8 cellular contexts compared by ENCODE assay signal in the genomic region with DNA sequence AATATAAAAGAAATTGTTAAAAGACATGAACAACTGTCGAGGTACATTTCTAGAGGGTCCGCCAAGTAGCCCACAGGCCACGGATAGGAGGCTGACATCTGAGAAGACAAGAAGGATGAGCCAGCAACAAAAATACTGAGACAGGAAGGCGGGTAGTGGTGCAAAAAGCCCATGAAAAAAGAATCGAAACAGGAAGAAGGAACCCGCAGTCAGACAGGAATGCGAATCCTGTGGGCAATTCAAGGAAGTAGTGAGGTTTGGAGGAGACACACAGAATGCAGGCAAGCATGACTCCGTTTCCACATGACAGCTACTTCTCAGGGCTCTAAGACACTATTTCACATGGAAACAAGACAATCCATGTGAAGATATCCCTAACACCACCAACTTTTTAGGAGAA.
DNase-seq lines count a peak whose midpoint lies in the region; ATAC-seq and TF ChIP-seq lines count a peak whose summit lies in the region.

No MANE protein-coding gene starts in this region.

- CTCF ChIA-PET in activated CD4-positive, alpha-beta memory T cell treated with anti-CD3 and anti-CD28 coated beads for 36 hours (lab: Charles Lee), result no interaction called here

- peaks cover 7% of the 10 kb centered on the region for H3K4me1 Mint-ChIP-seq in activated CD4-positive, alpha-beta memory T cell treated with anti-CD3 and anti-CD28 coated beads for 36 hours (ENCODE audit: low read depth)

- H3K27ac Mint-ChIP-seq in activated naive CD4-positive, alpha-beta T cell treated with anti-CD3 and anti-CD28 coated beads, Interleukin-2, amount 50 U/mL, for 72 hours, result no peak overlapping the region
- H3K27ac Mint-ChIP-seq in activated CD4-positive, alpha-beta memory T cell treated with anti-CD3 and anti-CD28 coated beads for 36 hours, result no peak overlapping the region

- no peak overlapping the region for H3K4me3 Mint-ChIP-seq in activated CD4-positive, alpha-beta memory T cell treated with anti-CD3 and anti-CD28 coated beads for 36 hours

- intact Hi-C loops in activated CD4-positive, alpha-beta memory T cell treated with anti-CD3 and anti-CD28 coated beads for 36 hours (cut with micrococcal nuclease), result loop anchor here (10.0 kb wide), 1 partner anchor 314 kb away; no protein-coding TSS in a partner anchor

- peak; percentile 91 for DNase-seq in Daoy (ENCODE audit: low read depth)
- no peak for DNase-seq in RWPE2 (ENCODE audit: low spot score)
- DNase-seq in kidney glomerular epithelial cell (lab: John Stamatoyannopoulos, UW), result peak; percentile 89
- no peak for DNase-seq in activated naive CD4-positive, alpha-beta T cell treated with anti-CD3 and anti-CD28 coated beads, Interleukin-2, amount 50 U/mL, for 72 hours (ENCODE audit: low spot score in 2 of 2)
- no peak for DNase-seq in activated CD4-positive, alpha-beta memory T cell treated with anti-CD3 and anti-CD28 coated beads for 36 hours
- DNase-seq in activated CD4-positive, CD25-positive, alpha-beta regulatory T cell (lab: John Stamatoyannopoulos, UW), result no peak
- no peak for DNase-seq in NCI-H146 treated with DMSO at 0.1 percent for 48 hours (lab: John Stamatoyannopoulos, UW; ENCODE audit: unreplicated experiment)

- H3K36me3 ChIP-seq in RWPE2 (ENCODE audit: low read depth), result no peaks in the 10 kb centered on the region

- no peaks in the 10 kb centered on the region for H3K9me3 ChIP-seq in RWPE2 (ENCODE audit: severe bottlenecking)

- no peaks in the 10 kb centered on the region for H3K36me3 Mint-ChIP-seq in activated naive CD4-positive, alpha-beta T cell treated with anti-CD3 and anti-CD28 coated beads, Interleukin-2, amount 50 U/mL, for 72 hours
- H3K36me3 Mint-ChIP-seq in activated CD4-positive, alpha-beta memory T cell treated with anti-CD3 and anti-CD28 coated beads for 36 hours, result no peaks in the 10 kb centered on the region

- H3K27me3 ChIP-seq in RWPE2 (ENCODE audit: insufficient read depth, poor library complexity, severe bottlenecking), result no peaks in the 10 kb centered on the region

- TF ChIP-seq CTCF in RWPE2 (IDR thresholded peaks at IDR 0.05; ENCODE audit: poor library complexity, severe bottlenecking), result no peak

- no peak overlapping the region for H3K4me3 ChIP-seq in RWPE2 (ENCODE audit: severe bottlenecking)

- H3K27ac ChIP-seq in RWPE2 (ENCODE audit: poor library complexity, severe bottlenecking), result peak overlapping the region; percentile 87

- H3K27me3 Mint-ChIP-seq in activated CD4-positive, alpha-beta memory T cell treated with anti-CD3 and anti-CD28 coated beads for 36 hours, result peaks cover 10% of the 10 kb centered on the region

- ATAC-seq in HG02623 (IDR thresholded peaks at IDR 0.05; ENCODE audit: unreplicated experiment) (peak; percentile 36), RWPE2 (ENCODE audit: low read depth) (no peak)
- no peak for ATAC-seq in activated naive CD4-positive, alpha-beta T cell treated with anti-CD3 and anti-CD28 coated beads, Interleukin-2, amount 50 U/mL, for 72 hours

- POLR2A ChIA-PET in activated CD4-positive, alpha-beta memory T cell treated with anti-CD3 and anti-CD28 coated beads for 36 hours (lab: Charles Lee), result no interaction called here

- H3K9me3 Mint-ChIP-seq in activated naive CD4-positive, alpha-beta T cell treated with anti-CD3 and anti-CD28 coated beads, Interleukin-2, amount 50 U/mL, for 72 hours, result no peaks in the 10 kb centered on the region
- H3K9me3 Mint-ChIP-seq in activated CD4-positive, alpha-beta memory T cell treated with anti-CD3 and anti-CD28 coated beads for 36 hours, result no peaks in the 10 kb centered on the region

- peaks cover 34% of the 10 kb centered on the region for H3K4me1 ChIP-seq in RWPE2 (ENCODE audit: insufficient read depth, poor library complexity, severe bottlenecking)

Comparison
In these comparisons a context has a peak if more than half of its experiments do, and no peak if none do; other contexts are left out.
1. DNase-seq: peak in Daoy (single experiment) and kidney glomerular epithelial cell (single experiment); none in RWPE2 (single experiment), activated naive CD4-positive, alpha-beta T cell treated with anti-CD3 and anti-CD28 coated beads, Interleukin-2, amount 50 U/mL, for 72 hours (0 of 2), activated CD4-positive, alpha-beta memory T cell treated with anti-CD3 and anti-CD28 coated beads for 36 hours (single experiment), activated CD4-positive, CD25-positive, alpha-beta regulatory T cell (0 of 4) and NCI-H146 treated with DMSO at 0.1 percent for 48 hours (single experiment).